In the genomic region with DNA sequence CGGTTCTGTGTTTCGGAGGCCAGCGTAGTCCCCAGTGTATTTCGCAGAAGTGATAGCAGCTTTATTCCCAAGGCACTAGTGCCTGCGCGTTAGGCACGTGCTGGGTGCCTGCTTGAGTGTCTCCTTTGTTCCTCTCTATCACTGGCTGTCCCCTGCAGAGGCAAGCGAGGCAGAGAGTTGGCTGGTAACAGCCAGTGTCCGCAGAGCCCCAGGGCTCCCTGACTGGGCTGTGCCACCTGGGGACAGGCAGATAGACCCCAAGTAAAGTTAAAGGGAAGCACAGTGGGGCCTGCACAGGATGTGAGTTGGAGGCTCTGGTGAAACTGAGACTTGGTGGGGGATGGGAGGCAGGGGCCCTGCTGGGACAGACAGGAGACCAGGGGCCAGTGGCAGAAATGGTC, we compare ENCODE assay signal across 1 cellular context.
A peak's percentile ranks its signal among the peaks of the same experiment; 100 is the strongest.
TF ChIP-seq lines count a peak whose summit lies in the region.

No MANE protein-coding gene starts in this region.

TF ChIP-seq in H1, 55 proteins besides CTCF, POLR2A, EP300 and RAD21:
- TF ChIP-seq TCF12 (IDR thresholded peaks at IDR 0.05; ENCODE audit: low read depth, low read length) (no peak), SAP30 (IDR thresholded peaks at IDR 0.05; ENCODE audit: insufficient read depth, insufficient replicate concordance, low read length) (no peak)
- TF ChIP-seq, protein P1, sequence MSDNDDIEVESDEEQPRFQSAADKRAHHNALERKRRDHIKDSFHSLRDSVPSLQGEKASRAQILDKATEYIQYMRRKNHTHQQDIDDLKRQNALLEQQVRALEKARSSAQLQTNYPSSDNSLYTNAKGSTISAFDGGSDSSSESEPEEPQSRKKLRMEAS (IDR thresholded peaks at IDR 0.05): peak; percentile 43; the same call in 1 of the 2 replicates
